ENCODE assay signal across 8 cellular contexts in the genomic region with DNA sequence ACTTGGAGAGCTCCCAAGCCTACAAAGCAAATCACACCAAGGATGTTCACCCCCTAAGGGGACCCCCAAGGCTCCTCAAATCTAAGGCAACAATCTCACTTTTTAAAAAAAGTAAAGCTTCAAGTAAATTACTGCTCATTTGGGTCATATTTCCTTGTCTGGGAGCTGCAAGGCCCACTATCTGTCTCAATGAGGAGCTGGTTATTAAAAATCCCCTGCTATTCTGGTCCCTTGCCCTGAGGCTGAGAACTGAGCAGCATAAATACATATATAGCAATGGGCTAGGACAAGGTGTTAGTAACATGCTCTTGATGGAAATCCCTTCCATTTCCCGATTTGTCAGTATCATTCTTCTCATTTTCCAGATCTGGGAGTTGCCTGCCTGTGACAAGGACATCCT.
DNase-seq lines count a peak whose midpoint lies in the region; ATAC-seq and TF ChIP-seq lines count a peak whose summit lies in the region.
"Had no signal": no experiment of that assay in that cellular context is flagged by ENCODE, and none has a peak within 500 bp of the region (broad histone marks: within the 10 kb centered on the region; RNA-seq: fewer than 3 reads in every experiment).

No MANE protein-coding gene starts in this region.

- peak; percentile 7; the same call in 1 of the 2 replicates for ATAC-seq in IMR-90 (ENCODE audit: low read depth)
- ATAC-seq in stimulated activated naive B cell treated with anti-CD40 and anti-IgM and Interleukin-4, amounts not matched to agents 10 μg/mL and 1 μg/mL and 100 μg/mL, for 72 hours (replicated peaks), result no peak

- peak overlapping the region; percentile 41 for H2BK120ac ChIP-seq in IMR-90 (ENCODE audit: low read depth, low read length)

- peaks cover 80 to 95% of the 10 kb centered on the region in 2 donors for H3K4me1 Mint-ChIP-seq in stimulated activated naive B cell treated with anti-CD40 and anti-IgM and Interleukin-4, amounts not matched to agents 10 μg/mL and 1 μg/mL and 100 μg/mL, for 72 hours

- WGBS in IMR-90 (ENCODE audit: extremely low coverage in 2 of 2, insufficient read length in 1 of 2), 2 experiments, result no CpG with 5 or more reads among the region's 1 CpG

- H3K9ac ChIP-seq in IMR-90 (ENCODE audit: low read depth, low read length) (peak overlapping the region; percentile 4; the same call in 1 of the 2 replicates), SU-DHL-6 (ENCODE audit: low read length) (peak overlapping the region; percentile 40), fibroblast of lung (ENCODE audit: insufficient read depth, low read length) (peak overlapping the region; percentile 51)

- peak overlapping the region; percentile 71 for H2BK5ac ChIP-seq in IMR-90 (ENCODE audit: low read depth, low read length, poor library complexity, severe bottlenecking)

- no peak for TF ChIP-seq CTCF in IMR-90 (conservative IDR thresholded peaks at IDR 0.05; ENCODE audit: low read depth, low read length)
- no peak for TF ChIP-seq CTCF in SU-DHL-6 (IDR thresholded peaks at IDR 0.05; ENCODE audit: insufficient read depth, low read length, poor library complexity, severe bottlenecking)
- TF ChIP-seq CTCF in fibroblast of lung (conservative IDR thresholded peaks at IDR 0.05 in 1 of 2, IDR thresholded peaks at IDR 0.05 in 1 of 2; ENCODE audit: low read depth in 1 of 2, low read length in 2 of 2), result peak in 1 of 2 donors; percentile 2

- peaks cover 40% of the 10 kb centered on the region for H4K20me1 ChIP-seq in IMR-90 (ENCODE audit: insufficient read depth, low read length)
- H4K20me1 ChIP-seq in SU-DHL-6 (ENCODE audit: low read depth, low read length), result no peaks in the 10 kb centered on the region
- no peaks in the 10 kb centered on the region for H4K20me1 ChIP-seq in fibroblast of lung (ENCODE audit: control insufficient read depth, extremely low read depth, insufficient read depth, low read length)

- H3K27me3 ChIP-seq in IMR-90 (ENCODE audit: control insufficient read depth, insufficient read depth, low read length), result no peaks in the 10 kb centered on the region
- H3K27me3 ChIP-seq in SU-DHL-6 (ENCODE audit: low read length), result no peaks in the 10 kb centered on the region
- no peaks in the 10 kb centered on the region for H3K27me3 ChIP-seq in fibroblast of lung (ENCODE audit: control insufficient read depth, insufficient read depth, low read length)

- H3K4me3 Mint-ChIP-seq in stimulated activated naive B cell treated with anti-CD40 and anti-IgM and Interleukin-4, amounts not matched to agents 10 μg/mL and 1 μg/mL and 100 μg/mL, for 72 hours, result peak overlapping the region; percentile 43 to 64

- in situ Hi-C loops in IMR-90 (cut with MboI; ENCODE audit: low sequenced_read_pairs), result no loop called here

- peak overlapping the region; percentile 33; the same call in 1 of the 2 replicates for H4K5ac ChIP-seq in IMR-90 (ENCODE audit: low read depth, low read length)

- H3F3A ChIP-seq in SU-DHL-6 (ENCODE audit: insufficient read depth), result peaks cover 47% of the 10 kb centered on the region

- H3K4ac ChIP-seq in IMR-90 (ENCODE audit: low read depth, low read length), result peak overlapping the region; percentile 58

- peak overlapping the region; percentile 79 for H2BK20ac ChIP-seq in IMR-90 (ENCODE audit: low read depth, low read length)

- peak overlapping the region; percentile 3; the same call in 1 of the 2 replicates for H3K23ac ChIP-seq in IMR-90 (ENCODE audit: low read depth, low read length)

- no peak for TF ChIP-seq RAD21 in IMR-90 (IDR thresholded peaks at IDR 0.05; ENCODE audit: low read length)

- peak overlapping the region; percentile 70 for H3K14ac ChIP-seq in IMR-90 (replicated peaks; ENCODE audit: low read depth, low read length)

- no TSS peak for BruUV-seq in IMR-90 (replicated peaks; lab: Mats Ljungman, UMichigan)

- H3K27ac ChIP-seq in IMR-90 (ENCODE audit: insufficient read depth, low read length), result peak overlapping the region; percentile 36
- peak overlapping the region; percentile 98 for H3K27ac ChIP-seq in SU-DHL-6 (ENCODE audit: low read depth, low read length)
- H3K27ac ChIP-seq in fibroblast of lung (ENCODE audit: insufficient read depth, low read length), result peak overlapping the region; percentile 95

- peak overlapping the region; percentile 97 for H3K27ac Mint-ChIP-seq in stimulated activated naive B cell treated with anti-CD40 and anti-IgM and Interleukin-4, amounts not matched to agents 10 μg/mL and 1 μg/mL and 100 μg/mL, for 72 hours

- peaks cover 27% of the 10 kb centered on the region for H3K36me3 ChIP-seq in IMR-90 (ENCODE audit: control insufficient read depth, insufficient read depth, low read length)
- peaks cover 11% of the 10 kb centered on the region; the same call in 1 of the 2 replicates for H3K36me3 ChIP-seq in SU-DHL-6 (ENCODE audit: low read length)
- peaks cover 15% of the 10 kb centered on the region for H3K36me3 ChIP-seq in fibroblast of lung (ENCODE audit: control insufficient read depth, insufficient read depth, low read length)

- intact Hi-C loops in IMR-90 (cut with micrococcal nuclease), result no loop called here

- TF ChIP-seq POLR2A in IMR-90 (IDR thresholded peaks at IDR 0.05; ENCODE audit: low read depth, low read length), result no peak

- H4K8ac ChIP-seq in IMR-90 (ENCODE audit: low read depth in 2 of 2, low read length in 2 of 2), result peak overlapping the region in 1 of 2 experiments; percentile 37; a peak in 2 of 4 replicates

- H2AK9ac ChIP-seq in IMR-90 (replicated peaks; ENCODE audit: low read depth, low read length, poor library complexity), result no peak overlapping the region

- POLR2A ChIA-PET in IMR-90 (lab: Charles Lee; ENCODE audit: unreplicated experiment), result no interaction called here

- CTCF ChIA-PET in IMR-90 (lab: Yijun Ruan, JAX), result interaction anchor here (1.1 kb wide), 1 partner anchor 10 kb away, joined by 3 read pairs; no protein-coding TSS in a partner anchor

- peak overlapping the region; percentile 70 for H3K18ac ChIP-seq in IMR-90 (ENCODE audit: low read depth, low read length)

- peaks cover 73 to 85% of the 10 kb centered on the region in 2 donors for H3K36me3 Mint-ChIP-seq in stimulated activated naive B cell treated with anti-CD40 and anti-IgM and Interleukin-4, amounts not matched to agents 10 μg/mL and 1 μg/mL and 100 μg/mL, for 72 hours

- no peaks in the 10 kb centered on the region for H3K9me3 ChIP-seq in IMR-90 (ENCODE audit: control insufficient read depth, insufficient read depth, low read length)
- no peaks in the 10 kb centered on the region for H3K9me3 ChIP-seq in SU-DHL-6 (ENCODE audit: insufficient read depth, low read length)
- no peaks in the 10 kb centered on the region for H3K9me3 ChIP-seq in fibroblast of lung (ENCODE audit: control insufficient read depth, insufficient read depth, low read depth, low read length)

- H3K56ac ChIP-seq in IMR-90 (ENCODE audit: extremely low read depth, insufficient read depth, low read length), result peak overlapping the region; percentile 19; the same call in 1 of the 2 replicates

- H2BK15ac ChIP-seq in IMR-90 (ENCODE audit: low read depth, low read length), result peak overlapping the region; percentile 13; the same call in 1 of the 3 replicates

- no peaks in the 10 kb centered on the region for H3K27me3 Mint-ChIP-seq in stimulated activated naive B cell treated with anti-CD40 and anti-IgM and Interleukin-4, amounts not matched to agents 10 μg/mL and 1 μg/mL and 100 μg/mL, for 72 hours

- peaks cover 41% of the 10 kb centered on the region for H3K9me1 ChIP-seq in IMR-90 (ENCODE audit: insufficient read depth, low read length)

- peaks cover 0 to 2% of the 10 kb centered on the region in 2 donors for H3K9me3 Mint-ChIP-seq in stimulated activated naive B cell treated with anti-CD40 and anti-IgM and Interleukin-4, amounts not matched to agents 10 μg/mL and 1 μg/mL and 100 μg/mL, for 72 hours

- H3K9me2 ChIP-seq in SU-DHL-6 (replicated peaks; ENCODE audit: insufficient read depth, low read length), result no peaks in the 10 kb centered on the region

- H3K4me1 ChIP-seq in IMR-90 (ENCODE audit: control insufficient read depth, insufficient read depth, low read length), result peaks cover 31% of the 10 kb centered on the region
- H3K4me1 ChIP-seq in fibroblast of lung (ENCODE audit: control insufficient read depth, extremely low read depth, insufficient read depth, low read length), result peaks cover 63% of the 10 kb centered on the region

- H3K79me1 ChIP-seq in IMR-90 (ENCODE audit: low read depth in 1 of 2, low read length in 2 of 2), result peaks cover 49 to 87% of the 10 kb centered on the region in 2 experiments

- no peak overlapping the region for H2AFZ ChIP-seq in IMR-90 (replicated peaks; ENCODE audit: low read length, poor library complexity)
- H2AFZ ChIP-seq in SU-DHL-6 (ENCODE audit: low read depth, low read length, severe bottlenecking), result no peak overlapping the region
- no peak overlapping the region for H2AFZ ChIP-seq in fibroblast of lung (ENCODE audit: low read length)

- peak overlapping the region; percentile 88 for H2AK5ac ChIP-seq in IMR-90 (ENCODE audit: low read depth, low read length)

- H3K79me2 ChIP-seq in SU-DHL-6 (ENCODE audit: insufficient read depth, low read length), result peaks cover 48% of the 10 kb centered on the region
- H3K79me2 ChIP-seq in fibroblast of lung (ENCODE audit: control insufficient read depth, insufficient read depth, low read length), result peaks cover 76% of the 10 kb centered on the region

- dilution Hi-C loops in IMR-90 (cut with HindIII; ENCODE audit: low sequenced_read_pairs, unreplicated experiment), result no loop called here

- H3K4me2 ChIP-seq in IMR-90 (ENCODE audit: low read depth, low read length), result peak overlapping the region; percentile 23; the same call in 1 of the 2 replicates
- H3K4me2 ChIP-seq in SU-DHL-6 (ENCODE audit: low read depth, low read length, poor library complexity, severe bottlenecking), result peak overlapping the region; percentile 90
- H3K4me2 ChIP-seq in fibroblast of lung (ENCODE audit: extremely low read depth, insufficient read depth, low read length), result peak overlapping the region; percentile 52

- H3K4me3 ChIP-seq in IMR-90 (ENCODE audit: insufficient read depth, low read depth, low read length), result no peak overlapping the region
- no peak overlapping the region for H3K4me3 ChIP-seq in SU-DHL-6 (ENCODE audit: insufficient read depth, low read length, poor library complexity, severe bottlenecking)
- H3K4me3 ChIP-seq in fibroblast of lung (replicated peaks in 1 of 4; ENCODE audit: control extremely low read depth in 1 of 4, insufficient read depth in 1 of 4, low read depth in 3 of 4, low read length in 4 of 4), result no peak overlapping the region

- peak overlapping the region; percentile 9; the same call in 1 of the 2 replicates for H4K91ac ChIP-seq in IMR-90 (ENCODE audit: insufficient read depth, low read depth, low read length)

- DNase-seq in IMR-90 (no peak), fibroblast of lung (ENCODE audit: low read depth in 2 of 2) (no peak), NCI-H2107 (lab: John Stamatoyannopoulos, UW) (no peak), NCI-H345 (lab: John Stamatoyannopoulos, UW) (no peak)
- no peak for DNase-seq in stimulated activated naive B cell treated with anti-CD40 and anti-IgM and Interleukin-4, amounts not matched to agents 10 μg/mL and 1 μg/mL and 100 μg/mL, for 72 hours
- no peak for DNase-seq in stimulated activated naive CD4-positive, alpha-beta T cell (lab: John Stamatoyannopoulos, UW)
- DNase-seq: NCI-H1930 had no signal

TF ChIP-seq in IMR-90, 13 proteins besides CTCF, POLR2A, EP300 and RAD21:
- no peak for TF ChIP-seq BHLHE40 (IDR thresholded peaks at IDR 0.05; ENCODE audit: low read depth, low read length)
- no peak for TF ChIP-seq MXI1 (IDR thresholded peaks at IDR 0.05; ENCODE audit: borderline replicate concordance, low read depth, low read length)

Comparison
In these comparisons a context has a peak if more than half of its experiments do, and no peak if none do; other contexts are left out.
1. H3K27ac ChIP-seq: peak in every context shown above with its lines; median percentile 98 in SU-DHL-6; 95 in fibroblast of lung; 36 in IMR-90.
2. H3K4me2 ChIP-seq: peak in every context shown above with its lines; median percentile 90 in SU-DHL-6; 52 in fibroblast of lung; 23 in IMR-90.